ENCODE assay signal across 8 cellular contexts in the genomic region with DNA sequence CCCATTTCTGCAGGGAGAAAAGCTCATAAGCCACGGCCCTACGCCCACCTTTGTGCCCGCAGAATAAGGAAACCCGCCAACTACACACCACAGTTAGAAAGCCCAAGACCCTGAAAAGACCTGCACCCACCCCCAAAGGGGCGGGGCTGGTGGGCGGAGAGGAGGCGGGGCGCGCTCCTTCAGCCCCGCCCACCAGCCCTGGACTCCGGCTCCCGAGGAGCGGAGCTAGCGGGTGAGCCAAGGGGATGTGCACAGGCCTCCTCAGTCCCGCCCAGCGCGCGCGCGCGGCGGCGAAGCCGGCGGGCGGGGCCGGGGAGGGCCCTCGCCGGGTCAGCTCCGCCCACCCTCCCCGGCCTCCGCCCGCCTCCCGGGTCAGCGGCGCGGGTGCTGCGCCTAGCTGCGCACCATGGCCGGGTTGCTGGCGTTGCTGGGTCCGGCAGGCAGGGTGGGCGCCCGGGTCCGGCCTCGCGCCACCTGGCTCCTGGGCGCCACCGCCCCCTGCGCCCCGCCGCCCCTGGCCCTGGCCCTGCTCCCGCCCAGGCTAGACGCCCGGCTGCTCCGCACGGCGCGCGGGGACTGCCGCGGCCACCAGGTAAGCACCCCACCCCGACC. TPM values are rescaled to one million over a fixed set of nuclear protein-coding genes. Genes with fewer than 3 reads are reported as not detected.
DNase-seq lines count a peak whose midpoint lies in the region; ATAC-seq and TF ChIP-seq lines count a peak whose summit lies in the region.

A gene with protein sequence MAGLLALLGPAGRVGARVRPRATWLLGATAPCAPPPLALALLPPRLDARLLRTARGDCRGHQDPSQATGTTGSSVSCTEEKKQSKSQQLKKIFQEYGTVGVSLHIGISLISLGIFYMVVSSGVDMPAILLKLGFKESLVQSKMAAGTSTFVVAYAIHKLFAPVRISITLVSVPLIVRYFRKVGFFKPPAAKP (plus strand): TSS at position 375 of the 612 bp plus-strand sequence. CDS start 32 bp downstream, at position 407.

- H3K4me1 Mint-ChIP-seq in immature natural killer cell: peaks cover 21 to 23% of the 10 kb centered on the region in 2 donors

- no peaks in the 10 kb centered on the region for H3K9me3 Mint-ChIP-seq in immature natural killer cell

- DNase-seq in NCI-H2171 treated with DMSO at 0.1 percent for 48 hours (lab: John Stamatoyannopoulos, UW) (peak; percentile 86), caudate nucleus (lab: John Stamatoyannopoulos, UW) (peak in 59 of 61 donors; percentile 44 to 94 (median 86)), immature natural killer cell (peak; percentile 75 to 82 (median 82)), smooth muscle cell of the brain vasculature (ENCODE audit: low read depth, low spot score) (peak; percentile 65)
- DNase-seq in activated CD4-positive, CD25-positive, alpha-beta regulatory T cell (lab: John Stamatoyannopoulos, UW): peak; percentile 56 to 72 (median 62)

- ATAC-seq in GM18858 (IDR thresholded peaks at IDR 0.05; ENCODE audit: unreplicated experiment) (peak; percentile 97), HG03095 (IDR thresholded peaks at IDR 0.05; ENCODE audit: unreplicated experiment) (peak; percentile 99)

- peak within 1 kb of the TSS; percentile 85 to 90 (median 88) for H3K4me3 Mint-ChIP-seq in immature natural killer cell

- no peak for TF ChIP-seq CTCF in 22Rv1 (IDR thresholded peaks at IDR 0.05)

- no peaks in the 10 kb centered on the region for H3K36me3 Mint-ChIP-seq in immature natural killer cell

- H3K27ac ChIP-seq in 22Rv1 (peak within 1 kb of the TSS; percentile 52), caudate nucleus (ENCODE audit: low read depth, low read length) (peak within 1 kb of the TSS; percentile 44)

- peak within 1 kb of the TSS; percentile 30 to 80 (median 48) for H3K27ac Mint-ChIP-seq in immature natural killer cell

- H3K27me3 Mint-ChIP-seq in immature natural killer cell (ENCODE audit: low read depth in 3 of 3): peaks cover 3 to 6% (median 4%) of the 10 kb centered on the region in 3 donors

RNA-seq across cellular contexts. Expression of the gene that starts here (rescaled TPM):
- 10 to 100 TPM; 15.2 to 29.7 (median 15.8) TPM for polyA plus RNA-seq in immature natural killer cell

Comparison
In these comparisons a context has a peak if more than half of its experiments do, and no peak if none do; other contexts are left out.
1. Peak in every context shown above with its lines: DNase-seq, ATAC-seq and H3K27ac ChIP-seq.